1 cellular context compared by ENCODE assay signal in the genomic region with DNA sequence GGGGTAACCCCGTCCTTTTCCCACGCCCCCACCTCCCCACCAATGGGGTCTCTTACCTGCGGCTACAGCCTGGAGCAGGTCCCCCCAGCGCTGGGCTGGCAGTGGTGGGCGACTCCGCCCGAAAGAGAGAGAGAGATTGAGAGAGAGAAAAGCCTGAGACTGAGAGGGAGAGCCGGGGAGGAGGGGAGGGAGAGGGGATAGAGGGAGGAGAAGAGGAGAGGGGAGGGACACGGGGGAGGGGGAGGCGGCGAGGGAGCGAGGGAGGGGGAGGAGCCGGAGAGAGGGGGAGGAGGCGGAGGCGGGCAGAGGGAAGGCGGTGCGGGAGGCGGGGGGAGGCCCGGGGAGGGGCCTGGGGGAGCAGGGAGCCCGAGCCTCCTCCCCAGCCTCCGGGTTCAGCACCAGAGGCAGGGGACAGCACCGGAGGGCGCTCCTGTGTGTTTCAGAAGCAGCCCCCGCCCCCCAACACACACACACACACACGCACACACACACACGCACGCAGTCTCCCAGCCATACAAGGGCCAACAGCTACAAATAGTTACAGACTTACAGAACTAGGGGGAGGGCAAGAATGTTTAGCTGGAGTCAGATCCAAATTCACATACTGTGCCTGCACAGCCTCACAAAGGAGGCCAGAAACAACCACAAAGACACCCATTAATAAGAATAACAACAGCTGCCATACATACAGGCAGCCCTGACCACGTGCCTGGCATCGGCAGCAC.
TF ChIP-seq lines count a peak whose summit lies in the region.

TSS of gene SLC8A2 (minus strand) at position 161 of the 725 bp plus-strand sequence. CDS start 5,490 bp downstream, outside the sequence.

TF ChIP-seq in K562, 482 proteins besides CTCF, POLR2A, EP300 and RAD21 (continued from another document and continues in another):
- TF ChIP-seq EP400 (IDR thresholded peaks at IDR 0.05) (no peak), PREB (CRISPR knock-in tag; IDR thresholded peaks at IDR 0.05) (no peak), ZNF830 (CRISPR knock-in tag; IDR thresholded peaks at IDR 0.05) (no peak), HMGXB4 (CRISPR knock-in tag; IDR thresholded peaks at IDR 0.05) (no peak), TOE1 (IDR thresholded peaks at IDR 0.05; ENCODE audit: borderline replicate concordance) (peak; percentile 45; the same call in 1 of the 2 replicates), TOE1 (CRISPR knock-in tag; IDR thresholded peaks at IDR 0.05; ENCODE audit: borderline replicate concordance, low read depth) (no peak), ZNF224 (CRISPR knock-in tag; IDR thresholded peaks at IDR 0.05) (no peak), MAZ (CRISPR knock-in tag; conservative IDR thresholded peaks at IDR 0.05 in 1 of 2, IDR thresholded peaks at IDR 0.05 in 1 of 2) (peak; percentile 87 to 95), TAF7 (tag; IDR thresholded peaks at IDR 0.05) (no peak), ZSCAN32 (CRISPR knock-in tag; IDR thresholded peaks at IDR 0.05) (no peak), ARID1B (IDR thresholded peaks at IDR 0.05) (peak; percentile 58), ETV6 (IDR thresholded peaks at IDR 0.05; ENCODE audit: borderline replicate concordance in 1 of 2, low read depth in 2 of 2, low read length in 1 of 2) (no peak), ETV6 (CRISPR knock-in tag; IDR thresholded peaks at IDR 0.05; ENCODE audit: borderline replicate concordance) (no peak), MTA2 (IDR thresholded peaks at IDR 0.05; ENCODE audit: low read depth) (no peak), PBX2 (CRISPR knock-in tag; IDR thresholded peaks at IDR 0.05; ENCODE audit: low read depth) (no peak), PBX2 (tag; conservative IDR thresholded peaks at IDR 0.05; ENCODE audit: low read depth) (no peak), ZNF507 (tag; conservative IDR thresholded peaks at IDR 0.05) (no peak), THRA (IDR thresholded peaks at IDR 0.05) (no peak)
- TF ChIP-seq, protein P1, sequence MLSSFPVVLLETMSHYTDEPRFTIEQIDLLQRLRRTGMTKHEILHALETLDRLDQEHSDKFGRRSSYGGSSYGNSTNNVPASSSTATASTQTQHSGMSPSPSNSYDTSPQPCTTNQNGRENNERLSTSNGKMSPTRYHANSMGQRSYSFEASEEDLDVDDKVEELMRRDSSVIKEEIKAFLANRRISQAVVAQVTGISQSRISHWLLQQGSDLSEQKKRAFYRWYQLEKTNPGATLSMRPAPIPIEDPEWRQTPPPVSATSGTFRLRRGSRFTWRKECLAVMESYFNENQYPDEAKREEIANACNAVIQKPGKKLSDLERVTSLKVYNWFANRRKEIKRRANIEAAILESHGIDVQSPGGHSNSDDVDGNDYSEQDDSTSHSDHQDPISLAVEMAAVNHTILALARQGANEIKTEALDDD (IDR thresholded peaks at IDR 0.05), result no peak
- TF ChIP-seq, protein P2, sequence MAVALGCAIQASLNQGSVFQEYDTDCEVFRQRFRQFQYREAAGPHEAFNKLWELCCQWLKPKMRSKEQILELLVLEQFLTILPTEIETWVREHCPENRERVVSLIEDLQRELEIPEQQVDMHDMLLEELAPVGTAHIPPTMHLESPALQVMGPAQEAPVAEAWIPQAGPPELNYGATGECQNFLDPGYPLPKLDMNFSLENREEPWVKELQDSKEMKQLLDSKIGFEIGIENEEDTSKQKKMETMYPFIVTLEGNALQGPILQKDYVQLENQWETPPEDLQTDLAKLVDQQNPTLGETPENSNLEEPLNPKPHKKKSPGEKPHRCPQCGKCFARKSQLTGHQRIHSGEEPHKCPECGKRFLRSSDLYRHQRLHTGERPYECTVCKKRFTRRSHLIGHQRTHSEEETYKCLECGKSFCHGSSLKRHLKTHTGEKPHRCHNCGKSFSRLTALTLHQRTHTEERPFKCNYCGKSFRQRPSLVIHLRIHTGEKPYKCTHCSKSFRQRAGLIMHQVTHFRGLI (CRISPR knock-in tag; IDR thresholded peaks at IDR 0.05), result no peak
- TF ChIP-seq, protein P3, sequence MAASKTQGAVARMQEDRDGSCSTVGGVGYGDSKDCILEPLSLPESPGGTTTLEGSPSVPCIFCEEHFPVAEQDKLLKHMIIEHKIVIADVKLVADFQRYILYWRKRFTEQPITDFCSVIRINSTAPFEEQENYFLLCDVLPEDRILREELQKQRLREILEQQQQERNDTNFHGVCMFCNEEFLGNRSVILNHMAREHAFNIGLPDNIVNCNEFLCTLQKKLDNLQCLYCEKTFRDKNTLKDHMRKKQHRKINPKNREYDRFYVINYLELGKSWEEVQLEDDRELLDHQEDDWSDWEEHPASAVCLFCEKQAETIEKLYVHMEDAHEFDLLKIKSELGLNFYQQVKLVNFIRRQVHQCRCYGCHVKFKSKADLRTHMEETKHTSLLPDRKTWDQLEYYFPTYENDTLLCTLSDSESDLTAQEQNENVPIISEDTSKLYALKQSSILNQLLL (CRISPR knock-in tag; IDR thresholded peaks at IDR 0.05; ENCODE audit: borderline replicate concordance), result no peak
- TF ChIP-seq, protein P4, sequence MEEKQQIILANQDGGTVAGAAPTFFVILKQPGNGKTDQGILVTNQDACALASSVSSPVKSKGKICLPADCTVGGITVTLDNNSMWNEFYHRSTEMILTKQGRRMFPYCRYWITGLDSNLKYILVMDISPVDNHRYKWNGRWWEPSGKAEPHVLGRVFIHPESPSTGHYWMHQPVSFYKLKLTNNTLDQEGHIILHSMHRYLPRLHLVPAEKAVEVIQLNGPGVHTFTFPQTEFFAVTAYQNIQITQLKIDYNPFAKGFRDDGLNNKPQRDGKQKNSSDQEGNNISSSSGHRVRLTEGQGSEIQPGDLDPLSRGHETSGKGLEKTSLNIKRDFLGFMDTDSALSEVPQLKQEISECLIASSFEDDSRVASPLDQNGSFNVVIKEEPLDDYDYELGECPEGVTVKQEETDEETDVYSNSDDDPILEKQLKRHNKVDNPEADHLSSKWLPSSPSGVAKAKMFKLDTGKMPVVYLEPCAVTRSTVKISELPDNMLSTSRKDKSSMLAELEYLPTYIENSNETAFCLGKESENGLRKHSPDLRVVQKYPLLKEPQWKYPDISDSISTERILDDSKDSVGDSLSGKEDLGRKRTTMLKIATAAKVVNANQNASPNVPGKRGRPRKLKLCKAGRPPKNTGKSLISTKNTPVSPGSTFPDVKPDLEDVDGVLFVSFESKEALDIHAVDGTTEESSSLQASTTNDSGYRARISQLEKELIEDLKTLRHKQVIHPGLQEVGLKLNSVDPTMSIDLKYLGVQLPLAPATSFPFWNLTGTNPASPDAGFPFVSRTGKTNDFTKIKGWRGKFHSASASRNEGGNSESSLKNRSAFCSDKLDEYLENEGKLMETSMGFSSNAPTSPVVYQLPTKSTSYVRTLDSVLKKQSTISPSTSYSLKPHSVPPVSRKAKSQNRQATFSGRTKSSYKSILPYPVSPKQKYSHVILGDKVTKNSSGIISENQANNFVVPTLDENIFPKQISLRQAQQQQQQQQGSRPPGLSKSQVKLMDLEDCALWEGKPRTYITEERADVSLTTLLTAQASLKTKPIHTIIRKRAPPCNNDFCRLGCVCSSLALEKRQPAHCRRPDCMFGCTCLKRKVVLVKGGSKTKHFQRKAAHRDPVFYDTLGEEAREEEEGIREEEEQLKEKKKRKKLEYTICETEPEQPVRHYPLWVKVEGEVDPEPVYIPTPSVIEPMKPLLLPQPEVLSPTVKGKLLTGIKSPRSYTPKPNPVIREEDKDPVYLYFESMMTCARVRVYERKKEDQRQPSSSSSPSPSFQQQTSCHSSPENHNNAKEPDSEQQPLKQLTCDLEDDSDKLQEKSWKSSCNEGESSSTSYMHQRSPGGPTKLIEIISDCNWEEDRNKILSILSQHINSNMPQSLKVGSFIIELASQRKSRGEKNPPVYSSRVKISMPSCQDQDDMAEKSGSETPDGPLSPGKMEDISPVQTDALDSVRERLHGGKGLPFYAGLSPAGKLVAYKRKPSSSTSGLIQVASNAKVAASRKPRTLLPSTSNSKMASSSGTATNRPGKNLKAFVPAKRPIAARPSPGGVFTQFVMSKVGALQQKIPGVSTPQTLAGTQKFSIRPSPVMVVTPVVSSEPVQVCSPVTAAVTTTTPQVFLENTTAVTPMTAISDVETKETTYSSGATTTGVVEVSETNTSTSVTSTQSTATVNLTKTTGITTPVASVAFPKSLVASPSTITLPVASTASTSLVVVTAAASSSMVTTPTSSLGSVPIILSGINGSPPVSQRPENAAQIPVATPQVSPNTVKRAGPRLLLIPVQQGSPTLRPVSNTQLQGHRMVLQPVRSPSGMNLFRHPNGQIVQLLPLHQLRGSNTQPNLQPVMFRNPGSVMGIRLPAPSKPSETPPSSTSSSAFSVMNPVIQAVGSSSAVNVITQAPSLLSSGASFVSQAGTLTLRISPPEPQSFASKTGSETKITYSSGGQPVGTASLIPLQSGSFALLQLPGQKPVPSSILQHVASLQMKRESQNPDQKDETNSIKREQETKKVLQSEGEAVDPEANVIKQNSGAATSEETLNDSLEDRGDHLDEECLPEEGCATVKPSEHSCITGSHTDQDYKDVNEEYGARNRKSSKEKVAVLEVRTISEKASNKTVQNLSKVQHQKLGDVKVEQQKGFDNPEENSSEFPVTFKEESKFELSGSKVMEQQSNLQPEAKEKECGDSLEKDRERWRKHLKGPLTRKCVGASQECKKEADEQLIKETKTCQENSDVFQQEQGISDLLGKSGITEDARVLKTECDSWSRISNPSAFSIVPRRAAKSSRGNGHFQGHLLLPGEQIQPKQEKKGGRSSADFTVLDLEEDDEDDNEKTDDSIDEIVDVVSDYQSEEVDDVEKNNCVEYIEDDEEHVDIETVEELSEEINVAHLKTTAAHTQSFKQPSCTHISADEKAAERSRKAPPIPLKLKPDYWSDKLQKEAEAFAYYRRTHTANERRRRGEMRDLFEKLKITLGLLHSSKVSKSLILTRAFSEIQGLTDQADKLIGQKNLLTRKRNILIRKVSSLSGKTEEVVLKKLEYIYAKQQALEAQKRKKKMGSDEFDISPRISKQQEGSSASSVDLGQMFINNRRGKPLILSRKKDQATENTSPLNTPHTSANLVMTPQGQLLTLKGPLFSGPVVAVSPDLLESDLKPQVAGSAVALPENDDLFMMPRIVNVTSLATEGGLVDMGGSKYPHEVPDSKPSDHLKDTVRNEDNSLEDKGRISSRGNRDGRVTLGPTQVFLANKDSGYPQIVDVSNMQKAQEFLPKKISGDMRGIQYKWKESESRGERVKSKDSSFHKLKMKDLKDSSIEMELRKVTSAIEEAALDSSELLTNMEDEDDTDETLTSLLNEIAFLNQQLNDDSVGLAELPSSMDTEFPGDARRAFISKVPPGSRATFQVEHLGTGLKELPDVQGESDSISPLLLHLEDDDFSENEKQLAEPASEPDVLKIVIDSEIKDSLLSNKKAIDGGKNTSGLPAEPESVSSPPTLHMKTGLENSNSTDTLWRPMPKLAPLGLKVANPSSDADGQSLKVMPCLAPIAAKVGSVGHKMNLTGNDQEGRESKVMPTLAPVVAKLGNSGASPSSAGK (IDR thresholded peaks at IDR 0.05), result no peak
- TF ChIP-seq, protein P5, sequence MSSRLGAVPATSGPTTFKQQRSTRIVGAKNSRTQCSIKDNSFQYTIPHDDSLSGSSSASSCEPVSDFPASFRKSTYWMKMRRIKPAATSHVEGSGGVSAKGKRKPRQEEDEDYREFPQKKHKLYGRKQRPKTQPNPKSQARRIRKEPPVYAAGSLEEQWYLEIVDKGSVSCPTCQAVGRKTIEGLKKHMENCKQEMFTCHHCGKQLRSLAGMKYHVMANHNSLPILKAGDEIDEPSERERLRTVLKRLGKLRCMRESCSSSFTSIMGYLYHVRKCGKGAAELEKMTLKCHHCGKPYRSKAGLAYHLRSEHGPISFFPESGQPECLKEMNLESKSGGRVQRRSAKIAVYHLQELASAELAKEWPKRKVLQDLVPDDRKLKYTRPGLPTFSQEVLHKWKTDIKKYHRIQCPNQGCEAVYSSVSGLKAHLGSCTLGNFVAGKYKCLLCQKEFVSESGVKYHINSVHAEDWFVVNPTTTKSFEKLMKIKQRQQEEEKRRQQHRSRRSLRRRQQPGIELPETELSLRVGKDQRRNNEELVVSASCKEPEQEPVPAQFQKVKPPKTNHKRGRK (tag; IDR thresholded peaks at IDR 0.05), result no peak
